Comparison of ENCODE assay signal across 2 cellular contexts in the genomic region with DNA sequence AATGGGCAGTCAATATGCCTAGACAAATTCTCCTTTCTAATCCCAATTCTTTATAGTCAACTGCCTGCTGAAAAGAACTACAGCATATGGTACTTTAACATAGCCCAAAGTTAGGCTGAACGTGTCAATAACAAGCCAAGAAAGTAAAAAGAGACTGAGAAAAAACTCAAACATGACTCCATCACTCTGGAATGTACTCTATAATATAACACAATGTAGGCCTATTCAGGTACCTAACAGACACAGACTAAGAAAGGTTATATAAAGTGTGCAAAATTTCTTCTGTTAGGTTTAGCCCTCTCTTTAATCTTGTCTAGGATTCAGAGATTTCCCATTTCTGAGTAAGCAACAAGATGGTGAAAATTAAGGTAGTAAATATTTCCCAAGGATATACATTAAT.
TF ChIP-seq lines count a peak whose summit lies in the region.

No MANE protein-coding gene starts in this region.

TF ChIP-seq in GM23338, 12 proteins besides CTCF, POLR2A, EP300 and RAD21 (continued from another document):
- TF ChIP-seq, protein P1, sequence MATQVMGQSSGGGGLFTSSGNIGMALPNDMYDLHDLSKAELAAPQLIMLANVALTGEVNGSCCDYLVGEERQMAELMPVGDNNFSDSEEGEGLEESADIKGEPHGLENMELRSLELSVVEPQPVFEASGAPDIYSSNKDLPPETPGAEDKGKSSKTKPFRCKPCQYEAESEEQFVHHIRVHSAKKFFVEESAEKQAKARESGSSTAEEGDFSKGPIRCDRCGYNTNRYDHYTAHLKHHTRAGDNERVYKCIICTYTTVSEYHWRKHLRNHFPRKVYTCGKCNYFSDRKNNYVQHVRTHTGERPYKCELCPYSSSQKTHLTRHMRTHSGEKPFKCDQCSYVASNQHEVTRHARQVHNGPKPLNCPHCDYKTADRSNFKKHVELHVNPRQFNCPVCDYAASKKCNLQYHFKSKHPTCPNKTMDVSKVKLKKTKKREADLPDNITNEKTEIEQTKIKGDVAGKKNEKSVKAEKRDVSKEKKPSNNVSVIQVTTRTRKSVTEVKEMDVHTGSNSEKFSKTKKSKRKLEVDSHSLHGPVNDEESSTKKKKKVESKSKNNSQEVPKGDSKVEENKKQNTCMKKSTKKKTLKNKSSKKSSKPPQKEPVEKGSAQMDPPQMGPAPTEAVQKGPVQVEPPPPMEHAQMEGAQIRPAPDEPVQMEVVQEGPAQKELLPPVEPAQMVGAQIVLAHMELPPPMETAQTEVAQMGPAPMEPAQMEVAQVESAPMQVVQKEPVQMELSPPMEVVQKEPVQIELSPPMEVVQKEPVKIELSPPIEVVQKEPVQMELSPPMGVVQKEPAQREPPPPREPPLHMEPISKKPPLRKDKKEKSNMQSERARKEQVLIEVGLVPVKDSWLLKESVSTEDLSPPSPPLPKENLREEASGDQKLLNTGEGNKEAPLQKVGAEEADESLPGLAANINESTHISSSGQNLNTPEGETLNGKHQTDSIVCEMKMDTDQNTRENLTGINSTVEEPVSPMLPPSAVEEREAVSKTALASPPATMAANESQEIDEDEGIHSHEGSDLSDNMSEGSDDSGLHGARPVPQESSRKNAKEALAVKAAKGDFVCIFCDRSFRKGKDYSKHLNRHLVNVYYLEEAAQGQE (IDR thresholded peaks at IDR 0.05; ENCODE audit: unreplicated experiment), result no peak
- TF ChIP-seq ZNF114 (CRISPR knock-in tag; IDR thresholded peaks at IDR 0.05) (no peak), ZNF331 (CRISPR knock-in tag; IDR thresholded peaks at IDR 0.05; ENCODE audit: low read depth) (no peak), NANOG (IDR thresholded peaks at IDR 0.05; ENCODE audit: borderline replicate concordance) (no peak), POLR2AphosphoS5 (IDR thresholded peaks at IDR 0.05; ENCODE audit: low read depth) (no peak)
- TF ChIP-seq, protein P2, sequence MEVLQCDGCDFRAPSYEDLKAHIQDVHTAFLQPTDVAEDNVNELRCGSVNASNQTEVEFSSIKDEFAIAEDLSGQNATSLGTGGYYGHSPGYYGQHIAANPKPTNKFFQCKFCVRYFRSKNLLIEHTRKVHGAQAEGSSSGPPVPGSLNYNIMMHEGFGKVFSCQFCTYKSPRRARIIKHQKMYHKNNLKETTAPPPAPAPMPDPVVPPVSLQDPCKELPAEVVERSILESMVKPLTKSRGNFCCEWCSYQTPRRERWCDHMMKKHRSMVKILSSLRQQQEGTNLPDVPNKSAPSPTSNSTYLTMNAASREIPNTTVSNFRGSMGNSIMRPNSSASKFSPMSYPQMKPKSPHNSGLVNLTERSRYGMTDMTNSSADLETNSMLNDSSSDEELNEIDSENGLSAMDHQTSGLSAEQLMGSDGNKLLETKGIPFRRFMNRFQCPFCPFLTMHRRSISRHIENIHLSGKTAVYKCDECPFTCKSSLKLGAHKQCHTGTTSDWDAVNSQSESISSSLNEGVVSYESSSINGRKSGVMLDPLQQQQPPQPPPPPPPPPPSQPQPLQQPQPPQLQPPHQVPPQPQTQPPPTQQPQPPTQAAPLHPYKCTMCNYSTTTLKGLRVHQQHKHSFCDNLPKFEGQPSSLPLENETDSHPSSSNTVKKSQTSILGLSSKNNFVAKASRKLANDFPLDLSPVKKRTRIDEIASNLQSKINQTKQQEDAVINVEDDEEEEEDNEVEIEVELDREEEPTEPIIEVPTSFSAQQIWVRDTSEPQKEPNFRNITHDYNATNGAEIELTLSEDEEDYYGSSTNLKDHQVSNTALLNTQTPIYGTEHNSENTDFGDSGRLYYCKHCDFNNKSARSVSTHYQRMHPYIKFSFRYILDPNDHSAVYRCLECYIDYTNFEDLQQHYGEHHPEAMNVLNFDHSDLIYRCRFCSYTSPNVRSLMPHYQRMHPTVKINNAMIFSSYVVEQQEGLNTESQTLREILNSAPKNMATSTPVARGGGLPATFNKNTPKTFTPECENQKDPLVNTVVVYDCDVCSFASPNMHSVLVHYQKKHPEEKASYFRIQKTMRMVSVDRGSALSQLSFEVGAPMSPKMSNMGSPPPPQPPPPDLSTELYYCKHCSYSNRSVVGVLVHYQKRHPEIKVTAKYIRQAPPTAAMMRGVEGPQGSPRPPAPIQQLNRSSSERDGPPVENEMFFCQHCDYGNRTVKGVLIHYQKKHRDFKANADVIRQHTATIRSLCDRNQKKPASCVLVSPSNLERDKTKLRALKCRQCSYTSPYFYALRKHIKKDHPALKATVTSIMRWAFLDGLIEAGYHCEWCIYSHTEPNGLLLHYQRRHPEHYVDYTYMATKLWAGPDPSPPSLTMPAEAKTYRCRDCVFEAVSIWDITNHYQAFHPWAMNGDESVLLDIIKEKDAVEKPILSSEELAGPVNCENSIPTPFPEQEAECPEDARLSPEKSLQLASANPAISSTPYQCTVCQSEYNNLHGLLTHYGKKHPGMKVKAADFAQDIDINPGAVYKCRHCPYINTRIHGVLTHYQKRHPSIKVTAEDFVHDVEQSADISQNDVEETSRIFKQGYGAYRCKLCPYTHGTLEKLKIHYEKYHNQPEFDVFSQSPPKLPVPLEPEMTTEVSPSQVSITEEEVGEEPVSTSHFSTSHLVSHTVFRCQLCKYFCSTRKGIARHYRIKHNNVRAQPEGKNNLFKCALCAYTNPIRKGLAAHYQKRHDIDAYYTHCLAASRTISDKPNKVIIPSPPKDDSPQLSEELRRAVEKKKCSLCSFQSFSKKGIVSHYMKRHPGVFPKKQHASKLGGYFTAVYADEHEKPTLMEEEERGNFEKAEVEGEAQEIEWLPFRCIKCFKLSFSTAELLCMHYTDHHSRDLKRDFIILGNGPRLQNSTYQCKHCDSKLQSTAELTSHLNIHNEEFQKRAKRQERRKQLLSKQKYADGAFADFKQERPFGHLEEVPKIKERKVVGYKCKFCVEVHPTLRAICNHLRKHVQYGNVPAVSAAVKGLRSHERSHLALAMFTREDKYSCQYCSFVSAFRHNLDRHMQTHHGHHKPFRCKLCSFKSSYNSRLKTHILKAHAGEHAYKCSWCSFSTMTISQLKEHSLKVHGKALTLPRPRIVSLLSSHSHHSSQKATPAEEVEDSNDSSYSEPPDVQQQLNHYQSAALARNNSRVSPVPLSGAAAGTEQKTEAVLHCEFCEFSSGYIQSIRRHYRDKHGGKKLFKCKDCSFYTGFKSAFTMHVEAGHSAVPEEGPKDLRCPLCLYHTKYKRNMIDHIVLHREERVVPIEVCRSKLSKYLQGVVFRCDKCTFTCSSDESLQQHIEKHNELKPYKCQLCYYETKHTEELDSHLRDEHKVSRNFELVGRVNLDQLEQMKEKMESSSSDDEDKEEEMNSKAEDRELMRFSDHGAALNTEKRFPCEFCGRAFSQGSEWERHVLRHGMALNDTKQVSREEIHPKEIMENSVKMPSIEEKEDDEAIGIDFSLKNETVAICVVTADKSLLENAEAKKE (CRISPR knock-in tag; IDR thresholded peaks at IDR 0.05), result no peak

TF ChIP-seq in WTC11, 78 proteins besides CTCF, POLR2A, EP300 and RAD21 (continued from another document):
- TF ChIP-seq, protein P3, sequence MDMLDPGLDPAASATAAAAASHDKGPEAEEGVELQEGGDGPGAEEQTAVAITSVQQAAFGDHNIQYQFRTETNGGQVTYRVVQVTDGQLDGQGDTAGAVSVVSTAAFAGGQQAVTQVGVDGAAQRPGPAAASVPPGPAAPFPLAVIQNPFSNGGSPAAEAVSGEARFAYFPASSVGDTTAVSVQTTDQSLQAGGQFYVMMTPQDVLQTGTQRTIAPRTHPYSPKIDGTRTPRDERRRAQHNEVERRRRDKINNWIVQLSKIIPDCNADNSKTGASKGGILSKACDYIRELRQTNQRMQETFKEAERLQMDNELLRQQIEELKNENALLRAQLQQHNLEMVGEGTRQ (CRISPR knock-in tag; IDR thresholded peaks at IDR 0.05), result no peak
- TF ChIP-seq, protein P4, sequence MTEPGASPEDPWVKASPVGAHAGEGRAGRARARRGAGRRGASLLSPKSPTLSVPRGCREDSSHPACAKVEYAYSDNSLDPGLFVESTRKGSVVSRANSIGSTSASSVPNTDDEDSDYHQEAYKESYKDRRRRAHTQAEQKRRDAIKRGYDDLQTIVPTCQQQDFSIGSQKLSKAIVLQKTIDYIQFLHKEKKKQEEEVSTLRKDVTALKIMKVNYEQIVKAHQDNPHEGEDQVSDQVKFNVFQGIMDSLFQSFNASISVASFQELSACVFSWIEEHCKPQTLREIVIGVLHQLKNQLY (CRISPR knock-in tag; IDR thresholded peaks at IDR 0.05), result no peak
- TF ChIP-seq MYBL2 (CRISPR knock-in tag; IDR thresholded peaks at IDR 0.05) (no peak), SP1 (CRISPR knock-in tag; conservative IDR thresholded peaks at IDR 0.05) (no peak), EMX1 (CRISPR knock-in tag; IDR thresholded peaks at IDR 0.05) (no peak), HMGA2 (CRISPR knock-in tag; IDR thresholded peaks at IDR 0.05) (no peak), RORB (CRISPR knock-in tag; IDR thresholded peaks at IDR 0.05) (no peak), PRRX2 (CRISPR knock-in tag; IDR thresholded peaks at IDR 0.05) (no peak)
- TF ChIP-seq, protein P5, sequence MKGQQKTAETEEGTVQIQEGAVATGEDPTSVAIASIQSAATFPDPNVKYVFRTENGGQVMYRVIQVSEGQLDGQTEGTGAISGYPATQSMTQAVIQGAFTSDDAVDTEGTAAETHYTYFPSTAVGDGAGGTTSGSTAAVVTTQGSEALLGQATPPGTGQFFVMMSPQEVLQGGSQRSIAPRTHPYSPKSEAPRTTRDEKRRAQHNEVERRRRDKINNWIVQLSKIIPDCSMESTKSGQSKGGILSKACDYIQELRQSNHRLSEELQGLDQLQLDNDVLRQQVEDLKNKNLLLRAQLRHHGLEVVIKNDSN (CRISPR knock-in tag; IDR thresholded peaks at IDR 0.05), result no peak
- TF ChIP-seq, protein P6, sequence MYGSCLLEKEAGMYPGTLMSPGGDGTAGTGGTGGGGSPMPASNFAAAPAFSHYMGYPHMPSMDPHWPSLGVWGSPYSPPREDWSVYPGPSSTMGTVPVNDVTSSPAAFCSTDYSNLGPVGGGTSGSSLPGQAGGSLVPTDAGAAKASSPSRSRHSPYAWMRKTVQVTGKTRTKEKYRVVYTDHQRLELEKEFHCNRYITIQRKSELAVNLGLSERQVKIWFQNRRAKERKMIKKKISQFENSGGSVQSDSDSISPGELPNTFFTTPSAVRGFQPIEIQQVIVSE (CRISPR knock-in tag; IDR thresholded peaks at IDR 0.05; ENCODE audit: borderline replicate concordance), result no peak
